ENCODE assay signal across 16 cellular contexts in the genomic region with DNA sequence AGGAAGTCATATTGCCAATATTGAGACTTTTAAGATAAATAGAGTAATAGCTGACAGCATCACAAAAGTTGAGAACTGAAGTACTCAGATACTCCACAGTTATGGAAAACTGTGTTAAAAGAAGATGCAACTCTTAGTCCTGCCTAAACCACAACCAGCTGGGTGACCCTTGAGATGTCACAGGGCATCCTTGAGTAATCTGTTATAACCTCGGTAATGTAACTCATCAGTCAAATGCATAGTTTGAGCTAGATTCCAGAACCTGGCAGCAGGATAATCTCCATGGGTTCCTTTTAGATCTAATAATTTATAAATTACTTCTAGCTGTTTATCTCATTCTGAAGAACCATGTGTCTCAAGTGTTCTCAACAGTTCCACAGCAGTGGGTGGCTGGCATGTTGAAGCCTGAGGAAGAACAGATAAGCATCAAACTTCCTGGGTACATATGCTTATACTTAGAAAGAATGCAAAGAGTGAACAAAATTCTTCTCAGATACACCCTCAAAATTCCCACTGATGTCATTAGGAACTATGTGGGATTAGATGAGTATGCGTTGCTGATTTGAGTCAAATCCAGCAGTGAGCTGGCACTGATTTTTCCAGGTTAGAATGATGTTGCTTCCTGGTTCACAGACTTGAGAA.
DNase-seq lines count a peak whose midpoint lies in the region; ATAC-seq, FAIRE-seq and TF ChIP-seq lines count a peak whose summit lies in the region.
"Had no signal": no experiment of that assay in that cellular context is flagged by ENCODE, and none has a peak within 500 bp of the region (broad histone marks: within the 10 kb centered on the region; RNA-seq: fewer than 3 reads in every experiment).

No MANE protein-coding gene starts in this region.

- no peaks in the 10 kb centered on the region for H3K36me3 ChIP-seq in mammary epithelial cell (ENCODE audit: insufficient read depth, low read length)
- no peaks in the 10 kb centered on the region for H3K36me3 ChIP-seq in keratinocyte (ENCODE audit: control insufficient read depth in 2 of 2, extremely low read depth in 1 of 2, insufficient read depth in 2 of 2, low read length in 2 of 2)
- H3K36me3 ChIP-seq in stomach = no peaks in the 10 kb centered on the region

- CTCF ChIA-PET in mammary epithelial cell (lab: Charles Lee; ENCODE audit: low non-redundant PET) = no interaction called here

- 0% methylated on average over 2 of the region's 2 CpGs for WGBS in mammary epithelial cell (ENCODE audit: low coverage, missing lambda C conversion rate)
- WGBS in stomach, 5 donors = 74 to 87% (median 83%) methylated on average over 2 of the region's 2 CpGs

- peak overlapping the region; percentile 61 for H3K4me2 ChIP-seq in mammary epithelial cell (ENCODE audit: insufficient read depth, low read depth, low read length)
- H3K4me2 ChIP-seq in keratinocyte (ENCODE audit: control insufficient read depth, extremely low read depth, insufficient read depth, low read depth, low read length) = peak overlapping the region; percentile 67

- H3K27ac ChIP-seq in mammary epithelial cell (ENCODE audit: insufficient read depth, low read depth, low read length) = peak overlapping the region; percentile 100
- peak overlapping the region; percentile 98 for H3K27ac ChIP-seq in keratinocyte (ENCODE audit: control insufficient read depth, insufficient read depth, low read length)
- no peak overlapping the region for H3K27ac ChIP-seq in stomach

- H3K27me3 ChIP-seq in mammary epithelial cell (ENCODE audit: insufficient read depth, low read length) (no peaks in the 10 kb centered on the region), keratinocyte (ENCODE audit: control insufficient read depth, extremely low read depth, insufficient read depth, low read length) (no peaks in the 10 kb centered on the region), stomach (no peaks in the 10 kb centered on the region)

- no peaks in the 10 kb centered on the region for H4K20me1 ChIP-seq in mammary epithelial cell (ENCODE audit: insufficient read depth, low read length)
- no peaks in the 10 kb centered on the region for H4K20me1 ChIP-seq in keratinocyte (ENCODE audit: control insufficient read depth, extremely low read depth, insufficient read depth, low read length)

- H3K9ac ChIP-seq in mammary epithelial cell (ENCODE audit: insufficient read depth, low read length) (peak overlapping the region; percentile 83), keratinocyte (ENCODE audit: control insufficient read depth, extremely low read depth, insufficient read depth, low read length) (peak overlapping the region; percentile 70)

- in situ Hi-C loops in mammary epithelial cell (cut with MboI; ENCODE audit: low sequenced_read_pairs in 2 of 2) = no loop called here

- H3K79me2 ChIP-seq in mammary epithelial cell (ENCODE audit: insufficient read depth, low read length) (no peaks in the 10 kb centered on the region), keratinocyte (ENCODE audit: control insufficient read depth, insufficient read depth, low read length) (no peaks in the 10 kb centered on the region)

- intact Hi-C loops in mammary epithelial cell (cut with micrococcal nuclease) (loop anchor here (2.0 to 10.0 kb wide), 4 partner anchors 50 to 310 kb away; partner anchors contain the start of gene IKZF2), stomach (cut with DNase I; ENCODE audit: low total_unique reads) (no loop called here)

- FAIRE-seq in keratinocyte (lab: Jason Lieb, UNC) = peak; percentile 93
- FAIRE-seq: H1 had no signal

- no peaks in the 10 kb centered on the region for H3K9me1 ChIP-seq in keratinocyte (ENCODE audit: control insufficient read depth, extremely low read depth, insufficient read depth, low read length)

- TSS peak; percentile 56 for BruUV-seq in mammary epithelial cell (replicated peaks; lab: Mats Ljungman, UMichigan)

- peaks cover 3% of the 10 kb centered on the region for H3K9me3 ChIP-seq in mammary epithelial cell (replicated peaks; ENCODE audit: insufficient read depth, low read length)
- H3K9me3 ChIP-seq in keratinocyte (ENCODE audit: control insufficient read depth, low read depth, low read length) = no peaks in the 10 kb centered on the region
- no peaks in the 10 kb centered on the region for H3K9me3 ChIP-seq in stomach

- peaks cover 42% of the 10 kb centered on the region for H3K4me1 ChIP-seq in mammary epithelial cell (ENCODE audit: insufficient read depth, low read length)
- peaks cover 52% of the 10 kb centered on the region for H3K4me1 ChIP-seq in keratinocyte (ENCODE audit: control insufficient read depth, extremely low read depth, insufficient read depth, low read length)
- no peaks in the 10 kb centered on the region for H3K4me1 ChIP-seq in stomach

- dilution Hi-C loops in mammary epithelial cell (cut with HindIII; ENCODE audit: low sequenced_read_pairs) (no loop called here), keratinocyte (cut with MboI; ENCODE audit: extremely low pct_ligation_motif_present, low sequenced_read_pairs) (no loop called here)

- no peak overlapping the region for H2AFZ ChIP-seq in mammary epithelial cell (ENCODE audit: low read depth, low read length)
- no peak overlapping the region for H2AFZ ChIP-seq in keratinocyte (ENCODE audit: control insufficient read depth, low read length)

- TF ChIP-seq EP300 in stomach (IDR thresholded peaks at IDR 0.05) = no peak

- TF ChIP-seq CTCF in AG10803 (conservative IDR thresholded peaks at IDR 0.05; ENCODE audit: low read length) (no peak), mammary epithelial cell (conservative IDR thresholded peaks at IDR 0.05 in 1 of 2, IDR thresholded peaks at IDR 0.05 in 1 of 2; ENCODE audit: extremely low read depth in 1 of 2, insufficient read depth in 1 of 2, low read depth in 1 of 2, low read length in 2 of 2) (no peak), keratinocyte (optimal IDR thresholded peaks at IDR 0.05 in 1 of 3, IDR thresholded peaks at IDR 0.05 in 1 of 3, conservative IDR thresholded peaks at IDR 0.05 in 1 of 3; ENCODE audit: extremely low read depth in 1 of 3, insufficient read depth in 2 of 3, low read length in 3 of 3) (no peak), stomach (IDR thresholded peaks at IDR 0.05) (no peak)

- DNase-seq in AG10803 (ENCODE audit: low read depth) = peak; percentile 82
- peak; percentile 80 for DNase-seq in LHCN-M2 (ENCODE audit: low read depth)
- DNase-seq in mammary epithelial cell = peak; percentile 97
- peak; percentile 83 for DNase-seq in keratinocyte (ENCODE audit: low read depth, low spot score)
- DNase-seq in stomach = no peak
- DNase-seq in DMS53 (lab: John Stamatoyannopoulos, UW) = no peak
- DNase-seq in activated naive CD4-positive, alpha-beta T cell treated with Interleukin-2 at 50 U/mL for 16 hours = no peak
- DNase-seq: activated CD4-positive, CD25-positive, alpha-beta regulatory T cell; activated CD8-positive, alpha-beta memory T cell treated with anti-CD3 and anti-CD28 coated beads, Interleukin-2, amount 50 U/mL, for 4 hours; activated naive CD8-positive, alpha-beta T cell treated with anti-CD3 and anti-CD28 coated beads, Interleukin-2, amount 10 ng/mL, durations not matched to agents 7 days and 5 days; CD4-positive, CD25-positive, alpha-beta regulatory T cell; naive thymus-derived CD4-positive, alpha-beta T cell; retina; stimulated activated naive CD8-positive, alpha-beta T cell treated with anti-CD3 and anti-CD28 coated beads, Interleukin-15, Interleukin-2, amounts not matched to agents 100 U/mL and 50 U/mL, for 24 hours had no signal

- TF ChIP-seq POLR2A in stomach (IDR thresholded peaks at IDR 0.05) = no peak

- H3K4me3 ChIP-seq in AG10803 (ENCODE audit: low read length) (no peak overlapping the region), mammary epithelial cell (replicated peaks in 1 of 3; ENCODE audit: insufficient read depth in 1 of 3, low read depth in 2 of 3, low read length in 3 of 3) (no peak overlapping the region), keratinocyte (ENCODE audit: control insufficient read depth in 2 of 3, extremely low read depth in 1 of 3, insufficient read depth in 2 of 3, low read depth in 1 of 3, low read length in 3 of 3) (peak overlapping the region in 1 of 3 experiments; percentile 24), stomach (no peak overlapping the region)

- no peak for ATAC-seq in HG03095 (IDR thresholded peaks at IDR 0.05; ENCODE audit: unreplicated experiment)
- ATAC-seq: naive thymus-derived CD4-positive, alpha-beta T cell; stimulated activated naive CD8-positive, alpha-beta T cell treated with anti-CD3 and anti-CD28 coated beads, Interleukin-15, Interleukin-2, amounts not matched to agents 100 U/mL and 50 U/mL, for 24 hours had no signal

Comparison
In these comparisons a context has a peak if more than half of its experiments do, and no peak if none do; other contexts are left out.
1. DNase-seq: peak in AG10803 (single experiment), LHCN-M2 (single experiment), mammary epithelial cell (single experiment) and keratinocyte (single experiment); none in stomach (single experiment), DMS53 (single experiment) and activated naive CD4-positive, alpha-beta T cell treated with Interleukin-2 at 50 U/mL for 16 hours (single experiment).
2. H3K27ac ChIP-seq: peak in mammary epithelial cell (single experiment) and keratinocyte (single experiment); none in stomach (0 of 5).